ENCODE assay signal across 6 cellular contexts in the genomic region with DNA sequence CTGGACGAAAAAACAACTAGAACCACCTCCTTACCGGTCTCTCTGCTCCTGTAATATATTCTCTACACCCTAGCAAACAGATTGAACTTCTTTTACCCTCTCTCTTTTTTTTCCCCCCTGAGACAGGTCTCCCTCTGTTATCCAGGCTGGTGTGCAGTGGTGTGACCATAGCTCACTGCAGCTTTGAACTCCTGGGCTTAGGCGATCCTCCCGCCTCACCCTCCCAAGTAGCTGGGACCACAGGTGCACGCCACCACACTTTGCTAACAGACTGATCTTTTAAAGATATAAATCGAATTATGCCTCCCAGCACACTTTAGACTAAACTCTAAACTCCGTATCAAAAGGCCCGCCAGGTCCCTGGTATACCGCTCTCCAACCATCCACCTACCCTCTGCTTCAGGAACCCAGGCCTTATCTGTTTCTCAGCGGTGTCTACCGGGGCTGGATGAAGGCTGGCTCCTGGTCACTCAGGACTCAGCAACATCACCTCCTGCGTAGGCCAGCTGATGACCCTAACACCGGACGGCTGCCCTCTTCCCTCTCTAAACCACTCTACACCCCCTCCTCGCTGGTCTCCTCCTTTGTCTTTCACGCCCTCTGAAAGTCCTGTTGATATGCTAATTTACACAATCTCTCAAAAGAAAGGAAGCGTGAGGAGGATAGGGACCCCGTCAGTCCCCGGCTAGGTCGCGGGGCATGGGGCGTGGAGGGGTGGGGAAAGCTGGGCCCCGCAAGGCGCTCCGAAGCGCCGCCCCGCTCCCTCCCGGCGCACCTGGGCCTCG. TPM values are rescaled to one million over a fixed set of nuclear protein-coding genes. Genes with fewer than 3 reads are reported as not detected.
DNase-seq lines count a peak whose midpoint lies in the region; ATAC-seq, FAIRE-seq and TF ChIP-seq lines count a peak whose summit lies in the region.

No MANE protein-coding gene starts in this region.

- peaks cover 2% of the 10 kb centered on the region for H4K20me1 ChIP-seq in keratinocyte (ENCODE audit: control insufficient read depth, extremely low read depth, insufficient read depth, low read length)

- peak overlapping the region; percentile 64 for H3K4me2 ChIP-seq in keratinocyte (ENCODE audit: control insufficient read depth, extremely low read depth, insufficient read depth, low read depth, low read length)

- peak overlapping the region; percentile 75 for H3K9ac ChIP-seq in keratinocyte (ENCODE audit: control insufficient read depth, extremely low read depth, insufficient read depth, low read length)

- peaks cover 50 to 62% (median 53%) of the 10 kb centered on the region in 3 donors for H3K4me1 Mint-ChIP-seq in T-cell

- peak overlapping the region; percentile 69 to 76 (median 70) for H3K4me3 ChIP-seq in keratinocyte (ENCODE audit: control insufficient read depth in 2 of 3, extremely low read depth in 1 of 3, insufficient read depth in 2 of 3, low read depth in 1 of 3, low read length in 3 of 3)

- H3K79me2 ChIP-seq in keratinocyte (ENCODE audit: control insufficient read depth, insufficient read depth, low read length): peaks cover 43% of the 10 kb centered on the region

- H3K9me1 ChIP-seq in keratinocyte (ENCODE audit: control insufficient read depth, extremely low read depth, insufficient read depth, low read length): no peaks in the 10 kb centered on the region

- no peak for TF ChIP-seq CTCF in keratinocyte (optimal IDR thresholded peaks at IDR 0.05 in 1 of 3, IDR thresholded peaks at IDR 0.05 in 1 of 3, conservative IDR thresholded peaks at IDR 0.05 in 1 of 3; ENCODE audit: extremely low read depth in 1 of 3, insufficient read depth in 2 of 3, low read length in 3 of 3)

- CTCF ChIA-PET in T-cell (lab: Charles Lee): no interaction called here

- peak overlapping the region; percentile 89 to 95 (median 90) for H3K4me3 Mint-ChIP-seq in T-cell

- H3K4me1 ChIP-seq in keratinocyte (ENCODE audit: control insufficient read depth, extremely low read depth, insufficient read depth, low read length): peaks cover 6% of the 10 kb centered on the region

- peak overlapping the region; percentile 79 for H3K27ac ChIP-seq in keratinocyte (ENCODE audit: control insufficient read depth, insufficient read depth, low read length)

- H3K9me3 Mint-ChIP-seq in T-cell: no peaks in the 10 kb centered on the region

- H2AFZ ChIP-seq in keratinocyte (ENCODE audit: control insufficient read depth, low read length): peak overlapping the region; percentile 29

- no peaks in the 10 kb centered on the region for H3K27me3 Mint-ChIP-seq in T-cell

- no peak for DNase-seq in T-cell
- no peak for DNase-seq in keratinocyte (ENCODE audit: low read depth, low spot score)
- no peak for DNase-seq in cortex of kidney (lab: John Stamatoyannopoulos, UW)
- DNase-seq in CD1c-positive myeloid dendritic cell (ENCODE audit: extremely low spot score): no peak
- no peak for DNase-seq in NCI-H2171 treated with DMSO at 0.1 percent for 48 hours (lab: John Stamatoyannopoulos, UW)

- peaks cover 7 to 18% of the 10 kb centered on the region in 2 experiments for H3K36me3 ChIP-seq in keratinocyte (ENCODE audit: control insufficient read depth in 2 of 2, extremely low read depth in 1 of 2, insufficient read depth in 2 of 2, low read length in 2 of 2)

- peak overlapping the region; percentile 90 to 94 for H3K27ac Mint-ChIP-seq in T-cell

- no peaks in the 10 kb centered on the region for H3K27me3 ChIP-seq in keratinocyte (ENCODE audit: control insufficient read depth, extremely low read depth, insufficient read depth, low read length)

- ATAC-seq in GM19395 (IDR thresholded peaks at IDR 0.05; ENCODE audit: unreplicated experiment): peak; percentile 1
- ATAC-seq in T-cell (replicated peaks in 1 of 4): no peak

- no peaks in the 10 kb centered on the region for H3K9me3 ChIP-seq in keratinocyte (ENCODE audit: control insufficient read depth, low read depth, low read length)

- H3K36me3 Mint-ChIP-seq in T-cell: peaks cover 20% of the 10 kb centered on the region

- POLR2A ChIA-PET in T-cell (lab: Charles Lee): no interaction called here

- no peak for FAIRE-seq in keratinocyte (lab: Jason Lieb, UNC)

- dilution Hi-C loops in keratinocyte (cut with MboI; ENCODE audit: extremely low pct_ligation_motif_present, low sequenced_read_pairs): no loop called here

RNA-seq across cellular contexts. Expression of a gene that starts 0.7 kb away (rescaled TPM):
- 10 to 100 TPM; 34.5 to 41.3 (median 40.9) TPM for total RNA-seq in T-cell
- 9.1 to 13.8 TPM (median 12.3 TPM) in 3 replicates for polyA plus RNA-seq in keratinocyte
- 9.9 TPM for polyA plus RNA-seq in keratinocyte (2011; ENCODE audit: low read depth)
- polyA plus RNA-seq in keratinocyte (2011; cell fraction: cytosol; rRNA removed): 11.2 and 12.8 TPM in 2 replicates
- polyA plus RNA-seq in keratinocyte (2011; cell fraction: nucleus; rRNA removed): 7.6 and 8.0 TPM in 2 replicates
- polyA plus RNA-seq in keratinocyte (2012; ENCODE audit: low replicate concordance): 11.6 and 13.7 TPM in 2 replicates
- 11.9 to 21.6 TPM (median 17.3 TPM) in 3 replicates for polyA minus RNA-seq in keratinocyte
- 12.9 TPM for polyA minus RNA-seq in keratinocyte (2011; cell fraction: cytosol; rRNA and poly(A)+ RNA removed)
- 2.1 and 5.8 TPM in 2 replicates for polyA minus RNA-seq in keratinocyte (2011; cell fraction: nucleus; rRNA and poly(A)+ RNA removed)

RNA-seq across cellular contexts. Expression of a gene that starts 14.4 kb away (rescaled TPM):
- total RNA-seq in T-cell: 10 to 100 TPM; 12.1 to 16.1 (median 12.3) TPM
- 37.7 to 48.8 TPM (median 46.3 TPM) in 3 replicates for polyA plus RNA-seq in keratinocyte
- polyA plus RNA-seq in keratinocyte (2011; ENCODE audit: low read depth): 24.1 TPM
- 38.2 and 57.6 TPM in 2 replicates for polyA plus RNA-seq in keratinocyte (2011; cell fraction: cytosol; rRNA removed)
- 16.1 and 17.9 TPM in 2 replicates for polyA plus RNA-seq in keratinocyte (2011; cell fraction: nucleus; rRNA removed)
- 31.2 and 46.6 TPM in 2 replicates for polyA plus RNA-seq in keratinocyte (2012; ENCODE audit: low replicate concordance)
- 8.9 to 14.4 TPM (median 12.8 TPM) in 3 replicates for polyA minus RNA-seq in keratinocyte
- 14.6 TPM for polyA minus RNA-seq in keratinocyte (2011; cell fraction: cytosol; rRNA and poly(A)+ RNA removed)
- polyA minus RNA-seq in keratinocyte (2011; cell fraction: nucleus; rRNA and poly(A)+ RNA removed): 2.6 and 4.3 TPM in 2 replicates

RNA-seq across cellular contexts. Expression of a gene that starts 15.3 kb away (rescaled TPM):
- total RNA-seq in T-cell: 10 to 100 TPM; 24.4 to 31.4 (median 29.2) TPM
- polyA plus RNA-seq in keratinocyte: 16.1 to 25.5 TPM (median 16.7 TPM) in 3 replicates
- 3.6 TPM for polyA plus RNA-seq in keratinocyte (2011; ENCODE audit: low read depth)
- polyA plus RNA-seq in keratinocyte (2011; cell fraction: cytosol; rRNA removed): 17.6 and 21.9 TPM in 2 replicates
- 22.3 and 25.2 TPM in 2 replicates for polyA plus RNA-seq in keratinocyte (2011; cell fraction: nucleus; rRNA removed)
- polyA plus RNA-seq in keratinocyte (2012; ENCODE audit: low replicate concordance): 9.7 and 22.8 TPM in 2 replicates
- polyA minus RNA-seq in keratinocyte: 20.6 to 44.9 TPM (median 25.0 TPM) in 3 replicates
- polyA minus RNA-seq in keratinocyte (2011; cell fraction: cytosol; rRNA and poly(A)+ RNA removed): 19.4 TPM
- 13.0 and 19.4 TPM in 2 replicates for polyA minus RNA-seq in keratinocyte (2011; cell fraction: nucleus; rRNA and poly(A)+ RNA removed)

RNA-seq across cellular contexts. Expression of a gene that starts 32.2 kb away (rescaled TPM):
- 10 to 100 TPM; 52.9 to 85.1 (median 60.0) TPM for total RNA-seq in T-cell
- polyA plus RNA-seq in keratinocyte: 145 to 156 TPM (median 150 TPM) in 3 replicates
- 69.9 TPM for polyA plus RNA-seq in keratinocyte (2011; ENCODE audit: low read depth)
- 145 and 168 TPM in 2 replicates for polyA plus RNA-seq in keratinocyte (2011; cell fraction: cytosol; rRNA removed)
- polyA plus RNA-seq in keratinocyte (2011; cell fraction: nucleus; rRNA removed): 114 and 120 TPM in 2 replicates
- 101 and 103 TPM in 2 replicates for polyA plus RNA-seq in keratinocyte (2012; ENCODE audit: low replicate concordance)
- 134 to 151 TPM (median 143 TPM) in 3 replicates for polyA minus RNA-seq in keratinocyte
- polyA minus RNA-seq in keratinocyte (2011; cell fraction: cytosol; rRNA and poly(A)+ RNA removed): 51.8 TPM
- 23.7 and 46.4 TPM in 2 replicates for polyA minus RNA-seq in keratinocyte (2011; cell fraction: nucleus; rRNA and poly(A)+ RNA removed)

RNA-seq across cellular contexts. Expression of a gene that starts 32.9 kb away (rescaled TPM):
- 1 to 10 TPM in 4 of 5 donors, under 1 TPM in 1; 0.56 to 2.7 (median 2.2) TPM for total RNA-seq in T-cell
- 5.2 to 22.7 TPM (median 14.3 TPM) in 3 replicates for polyA plus RNA-seq in keratinocyte
- polyA plus RNA-seq in keratinocyte (2011; ENCODE audit: low read depth): 0.59 TPM
- polyA plus RNA-seq in keratinocyte (2011; cell fraction: cytosol; rRNA removed): 3.8 and 6.5 TPM in 2 replicates
- 6.4 and 7.9 TPM in 2 replicates for polyA plus RNA-seq in keratinocyte (2011; cell fraction: nucleus; rRNA removed)
- polyA plus RNA-seq in keratinocyte (2012; ENCODE audit: low replicate concordance): 0.31 and 12.5 TPM in 2 replicates
- polyA minus RNA-seq in keratinocyte: 2.7 to 15.9 TPM (median 13.2 TPM) in 3 replicates
- polyA minus RNA-seq in keratinocyte (2011; cell fraction: cytosol; rRNA and poly(A)+ RNA removed): 3.6 TPM
- 1.5 and 2.4 TPM in 2 replicates for polyA minus RNA-seq in keratinocyte (2011; cell fraction: nucleus; rRNA and poly(A)+ RNA removed)
